Comparison of ENCODE assay signal across 8 cellular contexts in genomic region chr17:32006957-32007462, GRCh38. TPM values are rescaled to one million over a fixed set of nuclear protein-coding genes. Genes with fewer than 3 reads are reported as not detected.
DNase-seq lines count a peak whose midpoint lies in the region; ATAC-seq and TF ChIP-seq lines count a peak whose summit lies in the region.

LRRC37B (plus strand) TSS chr17:32007383; CDS start chr17:32021393, 14,010 bp downstream.

- CTCF ChIA-PET in GM10248 (lab: Yijun Ruan, JAX) = interaction anchor here (0.8 to 5.7 kb wide), 17 partner anchors 8 to 150 kb away, joined by 3 to 40 read pairs (median 4); no protein-coding TSS in a partner anchor

- POLR2A ChIA-PET in GM10248 (lab: Yijun Ruan, JAX) = no interaction called here

- H3K36me3 ChIP-seq in adipocyte (ENCODE audit: control insufficient read depth, insufficient read depth, low read length, severe bottlenecking) (no peaks in the 10 kb centered on the region), heart right ventricle (peaks cover 0 to 7% (median 0%) of the 10 kb centered on the region in 9 donors), upper lobe of left lung (no peaks in the 10 kb centered on the region)

- TF ChIP-seq POLR2A in upper lobe of left lung (IDR thresholded peaks at IDR 0.05) = peak in 1 of 4 donors; percentile 60

- peaks cover 2% of the 10 kb centered on the region for H3K36me3 Mint-ChIP-seq in progenitor cell of endocrine pancreas (ENCODE audit: insufficient read depth)

- H3K27ac ChIP-seq in heart right ventricle = peak within 1 kb of the TSS in 9 of 10 donors; percentile 75 to 94 (median 85)
- H3K27ac ChIP-seq in upper lobe of left lung = peak within 1 kb of the TSS; percentile 83 to 98 (median 87)

- peaks cover 13% of the 10 kb centered on the region for H3K4me1 Mint-ChIP-seq in progenitor cell of endocrine pancreas (ENCODE audit: low read depth)

- intact Hi-C loops in heart right ventricle (cut with DNase I) = loop anchor here in 8 of 10 donors (5.0 kb wide), 2 partner anchors 130 to 135 kb away; partner anchors contain the start of gene RHOT1 (in 2 of the 8)

- ATAC-seq in HG02571 (IDR thresholded peaks at IDR 0.05; ENCODE audit: unreplicated experiment) (peak; percentile 84), heart right ventricle (peak; percentile 98 to 99 (median 99)), upper lobe of left lung (ENCODE audit: low FRiP score in 2 of 2) (peak; percentile 98 to 99)

- no peaks in the 10 kb centered on the region for H3K9me3 Mint-ChIP-seq in progenitor cell of endocrine pancreas (ENCODE audit: low read depth)

- H3K4me3 Mint-ChIP-seq in progenitor cell of endocrine pancreas (ENCODE audit: low read depth) = peak within 1 kb of the TSS; percentile 77

- no peaks in the 10 kb centered on the region for H3K27me3 Mint-ChIP-seq in progenitor cell of endocrine pancreas

- peak within 1 kb of the TSS; percentile 79 for H3K27ac Mint-ChIP-seq in progenitor cell of endocrine pancreas

- no peaks in the 10 kb centered on the region for H3K27me3 ChIP-seq in adipocyte (replicated peaks; ENCODE audit: control insufficient read depth, insufficient read depth, low read length)
- no peaks in the 10 kb centered on the region for H3K27me3 ChIP-seq in heart right ventricle
- no peaks in the 10 kb centered on the region for H3K27me3 ChIP-seq in upper lobe of left lung

- 0% methylated on average over 45 to 51 of the region's 51 CpGs for WGBS in heart right ventricle, 2 donors
- 1 to 3% methylated on average over 18 to 34 of the region's 51 CpGs for WGBS in upper lobe of left lung, 2 donors

- TF ChIP-seq CTCF in GM10248 (IDR thresholded peaks at IDR 0.05; ENCODE audit: control extremely low read depth, extremely low read depth, low read depth, missing control alignments) = peak; percentile 96
- peak; percentile 96 to 99 (median 98) for TF ChIP-seq CTCF in heart right ventricle (IDR thresholded peaks at IDR 0.05)
- peak; percentile 94 for TF ChIP-seq CTCF in progenitor cell of endocrine pancreas (IDR thresholded peaks at IDR 0.05; ENCODE audit: unreplicated experiment)
- TF ChIP-seq CTCF in upper lobe of left lung (IDR thresholded peaks at IDR 0.05) = peak; percentile 97 to 99 (median 97)

- H3K4me1 ChIP-seq in adipocyte (ENCODE audit: control insufficient read depth, insufficient read depth, low read length) (peaks cover 9% of the 10 kb centered on the region), heart right ventricle (peaks cover 3 to 33% (median 24%) of the 10 kb centered on the region in 9 donors), upper lobe of left lung (peaks cover 16 to 28% (median 18%) of the 10 kb centered on the region in 4 donors)

- DNase-seq in GM10248 (ENCODE audit: extremely low spot score) (peak; percentile 89), NCI-H1105 (lab: John Stamatoyannopoulos, UW) (peak; percentile 73), T follicular helper cell (ENCODE audit: low read depth) (peak; percentile 83), adipocyte (ENCODE audit: low read depth) (peak; percentile 92), heart right ventricle (peak; percentile 87 to 90), progenitor cell of endocrine pancreas (ENCODE audit: low spot score, unreplicated experiment) (peak; percentile 85), upper lobe of left lung (peak; percentile 93 to 99)

- TF ChIP-seq EP300 in upper lobe of left lung (IDR thresholded peaks at IDR 0.05) = no peak

- H3K4me3 ChIP-seq in adipocyte (ENCODE audit: low read length) (peak within 1 kb of the TSS; percentile 93), heart right ventricle (peak within 1 kb of the TSS; percentile 65 to 85 (median 76)), upper lobe of left lung (peak within 1 kb of the TSS; percentile 72 to 96 (median 94))

- peak within 1 kb of the TSS; percentile 87 for H3K9ac ChIP-seq in adipocyte (ENCODE audit: low read length)

- H3K9me3 ChIP-seq in adipocyte (ENCODE audit: control insufficient read depth, low read length) (no peaks in the 10 kb centered on the region), heart right ventricle (no peaks in the 10 kb centered on the region), upper lobe of left lung (no peaks in the 10 kb centered on the region)

RNA-seq across cellular contexts. Expression of gene LRRC37B, which starts in this region (rescaled TPM):
- total RNA-seq in heart right ventricle (1 to 10 TPM; 3.1 to 4.7 (median 3.8) TPM), progenitor cell of endocrine pancreas (27.6 and 28.7 TPM in 2 replicates), upper lobe of left lung (10 to 100 TPM; 13.7 to 77.5 (median 23.4) TPM)
- polyA plus RNA-seq in heart right ventricle = 10 to 100 TPM in 1 of 2 donors, 1 to 10 TPM in 1; 3.2 to 11.9 TPM

Comparison
In these comparisons a context has a peak if more than half of its experiments do, and no peak if none do; other contexts are left out.
1. Peak in every context shown above with its lines: DNase-seq, ATAC-seq, H3K4me3 ChIP-seq and H3K27ac ChIP-seq.